ENCODE assay signal across 27 cellular contexts in the genomic region with DNA sequence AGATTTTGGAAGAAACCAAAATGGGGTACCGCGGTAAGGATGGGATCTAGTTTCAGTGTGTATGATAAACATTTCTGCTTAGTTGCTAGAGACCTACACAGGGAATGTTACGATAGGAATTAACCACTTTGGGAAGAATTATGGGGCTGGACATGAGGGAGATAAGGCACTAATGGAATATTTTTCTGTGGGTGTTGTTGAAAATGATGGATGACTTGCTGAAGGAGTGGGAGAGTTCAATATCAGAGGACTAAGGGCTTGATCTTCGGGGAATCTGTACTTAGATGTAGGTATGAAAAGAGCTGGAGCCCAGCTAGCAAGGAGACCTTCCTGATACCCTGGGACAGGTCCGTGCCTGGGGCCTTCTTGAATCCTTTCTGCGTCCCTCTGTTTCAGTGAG.
"Had no signal": no experiment of that assay in that cellular context is flagged by ENCODE, and none has a peak within 500 bp of the region (broad histone marks: within the 10 kb centered on the region; RNA-seq: fewer than 3 reads in every experiment).

No MANE protein-coding gene starts in this region.

- H3K4me1 ChIP-seq: adrenal gland, ascending aorta, esophagus squamous epithelium had no signal

- H3K9me3 Mint-ChIP-seq: activated CD4-positive, alpha-beta memory T cell treated with anti-CD3 and anti-CD28 coated beads for 36 hours; activated CD4-positive, alpha-beta T cell treated with anti-CD3 and anti-CD28 coated beads, Interleukin-2, amount 10 ng/mL, durations not matched to agents 24 days and 14 days; activated naive CD4-positive, alpha-beta T cell treated with anti-CD3 and anti-CD28 coated beads for 36 hours; activated naive CD4-positive, alpha-beta T cell treated with anti-CD3 and anti-CD28 coated beads, Interleukin-2, amount 50 U/mL, for 24 hours; activated naive CD8-positive, alpha-beta T cell treated with anti-CD3 and anti-CD28 coated beads for 36 hours; activated naive CD8-positive, alpha-beta T cell treated with anti-CD3 and anti-CD28 coated beads, Interleukin-2, amount 50 U/mL, for 24 hours; activated T-helper 1 cell treated with anti-CD3 and anti-CD28 coated beads, Interleukin-12 subunit alpha, Interleukin-12 subunit beta, Interleukin-2, Interleukin-4 antibody, amounts not matched to agents 30 ng/mL and 10 ng/mL and 1 ng/mL, durations not matched to agents 14 hours and 24 hours and 36 hours; activated T-helper 2 cell treated with anti-CD3 and anti-CD28 coated beads, Interferon-gamma antibody, Interleukin-2, Interleukin-4, amounts not matched to agents 10 μg/mL and 5 μg/mL and 100 μg/mL, durations not matched to agents 14 hours and 24 hours and 36 hours; effector memory CD8-positive, alpha-beta T cell had no signal

- H3K4me3 Mint-ChIP-seq: activated CD4-positive, alpha-beta memory T cell treated with anti-CD3 and anti-CD28 coated beads for 36 hours; activated CD4-positive, alpha-beta T cell treated with anti-CD3 and anti-CD28 coated beads for 36 hours; activated CD4-positive, alpha-beta T cell treated with anti-CD3 and anti-CD28 coated beads, Interleukin-2, amount 10 ng/mL, durations not matched to agents 24 days and 14 days; activated CD8-positive, alpha-beta memory T cell treated with anti-CD3 and anti-CD28 coated beads, Interleukin-2, amount 10 ng/mL, durations not matched to agents 7 days and 5 days; activated CD8-positive, alpha-beta T cell treated with anti-CD3 and anti-CD28 coated beads, Interleukin-2, amount 10 ng/mL, durations not matched to agents 7 days and 5 days; activated naive CD4-positive, alpha-beta T cell treated with anti-CD3 and anti-CD28 coated beads for 36 hours; activated naive CD4-positive, alpha-beta T cell treated with anti-CD3 and anti-CD28 coated beads, Interleukin-2, amount 50 U/mL, for 24 hours; activated naive CD8-positive, alpha-beta T cell treated with anti-CD3 and anti-CD28 coated beads for 36 hours; activated naive CD8-positive, alpha-beta T cell treated with anti-CD3 and anti-CD28 coated beads, Interleukin-2, amount 50 U/mL, for 24 hours; activated T-helper 1 cell treated with anti-CD3 and anti-CD28 coated beads, Interleukin-12 subunit alpha, Interleukin-12 subunit beta, Interleukin-2, Interleukin-4 antibody, amounts not matched to agents 30 ng/mL and 10 ng/mL and 1 ng/mL, durations not matched to agents 14 hours and 24 hours and 36 hours; effector memory CD8-positive, alpha-beta T cell had no signal

- H3K27me3 Mint-ChIP-seq: activated CD4-positive, alpha-beta memory T cell treated with anti-CD3 and anti-CD28 coated beads for 36 hours; activated CD4-positive, alpha-beta T cell treated with anti-CD3 and anti-CD28 coated beads for 36 hours; activated CD4-positive, alpha-beta T cell treated with anti-CD3 and anti-CD28 coated beads, Interleukin-2, amount 10 ng/mL, durations not matched to agents 24 days and 14 days; activated CD8-positive, alpha-beta memory T cell treated with anti-CD3 and anti-CD28 coated beads, Interleukin-2, amount 10 ng/mL, durations not matched to agents 7 days and 5 days; activated naive CD4-positive, alpha-beta T cell treated with anti-CD3 and anti-CD28 coated beads, Interleukin-2, amount 50 U/mL, for 24 hours; activated naive CD8-positive, alpha-beta T cell treated with anti-CD3 and anti-CD28 coated beads for 36 hours; activated naive CD8-positive, alpha-beta T cell treated with anti-CD3 and anti-CD28 coated beads, Interleukin-2, amount 50 U/mL, for 24 hours; effector memory CD8-positive, alpha-beta T cell had no signal

- H3K27ac Mint-ChIP-seq: activated CD4-positive, alpha-beta memory T cell treated with anti-CD3 and anti-CD28 coated beads for 36 hours; activated CD4-positive, alpha-beta T cell treated with anti-CD3 and anti-CD28 coated beads for 36 hours; activated CD4-positive, alpha-beta T cell treated with anti-CD3 and anti-CD28 coated beads, Interleukin-2, amount 10 ng/mL, durations not matched to agents 24 days and 14 days; activated CD8-positive, alpha-beta memory T cell treated with anti-CD3 and anti-CD28 coated beads, Interleukin-2, amount 10 ng/mL, durations not matched to agents 7 days and 5 days; activated CD8-positive, alpha-beta T cell treated with anti-CD3 and anti-CD28 coated beads, Interleukin-2, amount 10 ng/mL, durations not matched to agents 7 days and 5 days; activated naive CD4-positive, alpha-beta T cell treated with anti-CD3 and anti-CD28 coated beads for 36 hours; activated naive CD4-positive, alpha-beta T cell treated with anti-CD3 and anti-CD28 coated beads, Interleukin-2, amount 50 U/mL, for 24 hours; activated naive CD8-positive, alpha-beta T cell treated with anti-CD3 and anti-CD28 coated beads for 36 hours; activated naive CD8-positive, alpha-beta T cell treated with anti-CD3 and anti-CD28 coated beads, Interleukin-2, amount 50 U/mL, for 24 hours; activated T-helper 1 cell treated with anti-CD3 and anti-CD28 coated beads, Interleukin-12 subunit alpha, Interleukin-12 subunit beta, Interleukin-2, Interleukin-4 antibody, amounts not matched to agents 30 ng/mL and 10 ng/mL and 1 ng/mL, durations not matched to agents 14 hours and 24 hours and 36 hours; activated T-helper 2 cell treated with anti-CD3 and anti-CD28 coated beads, Interferon-gamma antibody, Interleukin-2, Interleukin-4, amounts not matched to agents 10 μg/mL and 5 μg/mL and 100 μg/mL, durations not matched to agents 14 hours and 24 hours and 36 hours; effector memory CD8-positive, alpha-beta T cell had no signal

- H3K27ac ChIP-seq: adrenal gland, ascending aorta, epithelial cell of prostate, esophagus squamous epithelium, heart left ventricle had no signal

- H3K27me3 ChIP-seq: adrenal gland, ascending aorta, esophagus squamous epithelium, heart left ventricle had no signal

- H3K36me3 Mint-ChIP-seq: activated CD8-positive, alpha-beta memory T cell treated with anti-CD3 and anti-CD28 coated beads, Interleukin-2, amount 10 ng/mL, durations not matched to agents 7 days and 5 days; activated naive CD8-positive, alpha-beta T cell treated with anti-CD3 and anti-CD28 coated beads for 36 hours had no signal

- ATAC-seq: activated CD4-positive, alpha-beta T cell treated with anti-CD3 and anti-CD28 coated beads for 36 hours; activated CD8-positive, alpha-beta memory T cell treated with anti-CD3 and anti-CD28 coated beads, Interleukin-2, amount 10 ng/mL, durations not matched to agents 7 days and 5 days; activated CD8-positive, alpha-beta T cell treated with anti-CD3 and anti-CD28 coated beads, Interleukin-2, amount 10 ng/mL, durations not matched to agents 7 days and 5 days; activated naive CD8-positive, alpha-beta T cell treated with anti-CD3 and anti-CD28 coated beads, Interleukin-2, amount 50 U/mL, for 24 hours; effector memory CD8-positive, alpha-beta T cell; heart left ventricle had no signal

- DNase-seq: activated CD4-positive, alpha-beta memory T cell treated with anti-CD3 and anti-CD28 coated beads for 36 hours; activated CD4-positive, alpha-beta T cell treated with anti-CD3 and anti-CD28 coated beads for 36 hours; activated CD4-positive, alpha-beta T cell treated with anti-CD3 and anti-CD28 coated beads, Interleukin-2, amount 10 ng/mL, durations not matched to agents 24 days and 14 days; activated CD4-positive, CD25-positive, alpha-beta regulatory T cell; activated CD4-positive, CD25-positive, alpha-beta regulatory T cell treated with anti-CD3 and anti-CD28 coated beads, Interleukin-2, amount 50 U/mL, for 72 hours; activated CD8-positive, alpha-beta memory T cell treated with anti-CD3 and anti-CD28 coated beads, Interleukin-2, amount 10 ng/mL, durations not matched to agents 7 days and 5 days; activated CD8-positive, alpha-beta memory T cell treated with anti-CD3 and anti-CD28 coated beads, Interleukin-2, amount 50 U/mL, for 4 hours; activated CD8-positive, alpha-beta T cell treated with anti-CD3 and anti-CD28 coated beads, Interleukin-2, amount 10 ng/mL, durations not matched to agents 7 days and 5 days; activated effector memory CD4-positive, alpha-beta T cell treated with anti-CD3 and anti-CD28 coated beads, Interleukin-2, amount 50 U/mL, for 16 hours; activated naive CD4-positive, alpha-beta T cell treated with anti-CD3 and anti-CD28 coated beads for 36 hours; activated naive CD8-positive, alpha-beta T cell treated with anti-CD3 and anti-CD28 coated beads for 36 hours; activated naive CD8-positive, alpha-beta T cell treated with anti-CD3 and anti-CD28 coated beads, Interleukin-2, amount 50 U/mL, for 24 hours; activated T-cell treated with anti-CD3 and anti-CD28 coated beads, Interleukin-2, amount 50 U/mL, for 1 hour; activated T-cell treated with anti-CD3 and anti-CD28 coated beads, Interleukin-2, amount 50 U/mL, for 48 hours; adrenal gland; caudate nucleus; cortex of kidney; effector CD4-positive, alpha-beta T cell; effector memory CD8-positive, alpha-beta T cell; esophagus squamous epithelium; heart left ventricle; T-helper 2 cell had no signal

- H3K4me1 Mint-ChIP-seq: activated CD4-positive, alpha-beta T cell treated with anti-CD3 and anti-CD28 coated beads for 36 hours; activated CD4-positive, alpha-beta T cell treated with anti-CD3 and anti-CD28 coated beads, Interleukin-2, amount 10 ng/mL, durations not matched to agents 24 days and 14 days; activated naive CD8-positive, alpha-beta T cell treated with anti-CD3 and anti-CD28 coated beads for 36 hours; activated naive CD8-positive, alpha-beta T cell treated with anti-CD3 and anti-CD28 coated beads, Interleukin-2, amount 50 U/mL, for 24 hours had no signal
